14 cellular contexts compared by ENCODE assay signal in the genomic region with DNA sequence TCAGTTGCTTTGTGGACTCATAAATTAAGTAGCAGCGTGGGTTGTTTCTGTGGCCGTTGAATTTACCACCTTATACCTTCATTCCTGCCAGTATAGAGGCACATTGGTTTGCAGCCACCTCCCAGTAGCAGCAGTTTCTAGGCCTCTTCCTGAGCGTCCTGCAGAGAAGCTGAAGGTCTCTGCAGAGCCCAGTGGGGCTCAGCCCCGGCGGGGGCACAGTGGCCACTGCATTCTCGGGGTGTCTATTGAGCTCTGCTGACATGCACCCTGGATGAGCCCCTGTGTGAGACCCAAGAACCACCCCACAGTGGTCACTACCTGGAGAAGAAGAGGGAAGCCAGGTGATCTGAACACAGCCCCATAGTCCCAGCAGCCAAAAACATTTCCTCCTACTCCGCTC. TPM values are rescaled to one million over a fixed set of nuclear protein-coding genes. Genes with fewer than 3 reads are reported as not detected.
DNase-seq lines count a peak whose midpoint lies in the region; ATAC-seq and TF ChIP-seq lines count a peak whose summit lies in the region.
"Had no signal": no experiment of that assay in that cellular context is flagged by ENCODE, and none has a peak within 500 bp of the region (broad histone marks: within the 10 kb centered on the region; RNA-seq: fewer than 3 reads in every experiment).

No MANE protein-coding gene starts in this region.

- no peaks in the 10 kb centered on the region for H3K79me2 ChIP-seq in H9 (ENCODE audit: insufficient read depth, low read length)

- no peak overlapping the region for H4K8ac ChIP-seq in H9 (replicated peaks; ENCODE audit: insufficient read length, low read depth, low read length)

- H2BK15ac ChIP-seq in H9 (ENCODE audit: low read depth, low read length) = no peak overlapping the region

- no peak overlapping the region for H3K4ac ChIP-seq in H9 (ENCODE audit: low read depth, low read length)

- H3K4me1 Mint-ChIP-seq in activated naive CD4-positive, alpha-beta T cell treated with anti-CD3 and anti-CD28 coated beads, Interleukin-2, amount 10 ng/mL, durations not matched to agents 7 days and 5 days = no peaks in the 10 kb centered on the region
- H3K4me1 Mint-ChIP-seq in H9 = no peaks in the 10 kb centered on the region

- H2AFZ ChIP-seq in H9 (ENCODE audit: low read length) = no peak overlapping the region
- H2AFZ ChIP-seq: GM23248 had no signal

- ATAC-seq in activated naive CD4-positive, alpha-beta T cell treated with anti-CD3 and anti-CD28 coated beads, Interleukin-2, amount 50 U/mL, for 72 hours = no peak
- ATAC-seq: HepG2 had no signal

- H2BK20ac ChIP-seq in H9 (ENCODE audit: low read depth, low read length, poor library complexity, severe bottlenecking) = no peak overlapping the region

- H3K9me3 ChIP-seq in H9 (ENCODE audit: control insufficient read depth, low read depth, low read length) = no peaks in the 10 kb centered on the region
- H3K9me3 ChIP-seq: Caco-2 had no signal

- H3K23ac ChIP-seq in H9 (ENCODE audit: insufficient read length, low read depth, low read length) = no peak overlapping the region

- no peaks in the 10 kb centered on the region for H3K27me3 ChIP-seq in H9 (ENCODE audit: insufficient read depth, low read length)

- no peak overlapping the region for H4K5ac ChIP-seq in H9 (ENCODE audit: insufficient read length, low read depth, low read length)

- H3T11ph ChIP-seq in H9 (ENCODE audit: low read length) = no peak overlapping the region

- no peak overlapping the region for H4K91ac ChIP-seq in H9 (ENCODE audit: insufficient read length, low read depth, low read length)

- H2BK12ac ChIP-seq in H9 (ENCODE audit: insufficient read length, low read depth, low read length) = no peak overlapping the region

- no peak overlapping the region for H3K4me3 ChIP-seq in coronary artery
- H3K4me3 ChIP-seq: GM23248 had no signal

- no peak overlapping the region for H3K4me3 Mint-ChIP-seq in activated naive CD4-positive, alpha-beta T cell treated with anti-CD3 and anti-CD28 coated beads, Interleukin-2, amount 10 ng/mL, durations not matched to agents 7 days and 5 days
- no peak overlapping the region for H3K4me3 Mint-ChIP-seq in H9
- H3K4me3 Mint-ChIP-seq: CD4-positive, alpha-beta T cell; IgD-negative memory B cell had no signal

- no peaks in the 10 kb centered on the region for H3K27me3 Mint-ChIP-seq in activated naive CD4-positive, alpha-beta T cell treated with anti-CD3 and anti-CD28 coated beads, Interleukin-2, amount 10 ng/mL, durations not matched to agents 7 days and 5 days
- H3K27me3 Mint-ChIP-seq in H9 (ENCODE audit: low read depth) = no peaks in the 10 kb centered on the region; the same call in 1 of the 2 replicates
- H3K27me3 Mint-ChIP-seq: CD4-positive, alpha-beta T cell; IgD-negative memory B cell had no signal

- H3K4me1 ChIP-seq in H9 (ENCODE audit: insufficient read depth, low read length) = no peaks in the 10 kb centered on the region
- H3K4me1 ChIP-seq: Caco-2 had no signal

- no peaks in the 10 kb centered on the region for H4K20me1 ChIP-seq in H9 (ENCODE audit: control insufficient read depth, insufficient read depth, insufficient read length)

- CTCF ChIA-PET in activated naive CD4-positive, alpha-beta T cell treated with anti-CD3 and anti-CD28 coated beads, Interleukin-2, amount 10 ng/mL, durations not matched to agents 7 days and 5 days (lab: Charles Lee) = no interaction called here

- TF ChIP-seq CTCF in coronary artery (IDR thresholded peaks at IDR 0.05) = no peak
- no peak for TF ChIP-seq CTCF in H9 (conservative IDR thresholded peaks at IDR 0.05)

- H2BK120ac ChIP-seq in H9 (ENCODE audit: low read depth, low read length, poor library complexity, severe bottlenecking) = no peak overlapping the region

- peaks cover 67% of the 10 kb centered on the region for H3K36me3 Mint-ChIP-seq in activated naive CD4-positive, alpha-beta T cell treated with anti-CD3 and anti-CD28 coated beads, Interleukin-2, amount 10 ng/mL, durations not matched to agents 7 days and 5 days
- H3K36me3 Mint-ChIP-seq in activated naive CD4-positive, alpha-beta T cell treated with anti-CD3 and anti-CD28 coated beads, Interleukin-2, amount 50 U/mL, for 72 hours = peaks cover 0 to 35% of the 10 kb centered on the region in 2 donors
- H3K36me3 Mint-ChIP-seq in H9 (ENCODE audit: insufficient read depth in 1 of 3, low read depth in 3 of 3) = peaks cover 16 to 67% (median 53%) of the 10 kb centered on the region in 3 experiments; a peak in 6 of 7 replicates

- H3K27ac ChIP-seq in coronary artery (no peak overlapping the region), H9 (ENCODE audit: insufficient read length, low read depth, low read length) (no peak overlapping the region)
- H3K27ac ChIP-seq: C4-2B, GM23248 had no signal

- no peak overlapping the region for H3K18ac ChIP-seq in H9 (ENCODE audit: insufficient read length, low read depth, low read length)

- H3K23me2 ChIP-seq in H9 (ENCODE audit: insufficient read length, low read depth, low read length, poor library complexity, severe bottlenecking) = no peaks in the 10 kb centered on the region

- no peak overlapping the region for H3K9ac ChIP-seq in H9 (ENCODE audit: extremely low read depth, insufficient read length, low read length)
- H3K9ac ChIP-seq: GM23248 had no signal

- no peaks in the 10 kb centered on the region for H3K79me1 ChIP-seq in H9 (ENCODE audit: insufficient read depth, low read depth, low read length, poor library complexity, severe bottlenecking)

- peak overlapping the region; percentile 19 for H3K27ac Mint-ChIP-seq in activated naive CD4-positive, alpha-beta T cell treated with anti-CD3 and anti-CD28 coated beads, Interleukin-2, amount 10 ng/mL, durations not matched to agents 7 days and 5 days
- peak overlapping the region in 1 of 2 donors; percentile 31 for H3K27ac Mint-ChIP-seq in activated naive CD4-positive, alpha-beta T cell treated with anti-CD3 and anti-CD28 coated beads, Interleukin-2, amount 50 U/mL, for 72 hours
- no peak overlapping the region for H3K27ac Mint-ChIP-seq in H9
- H3K27ac Mint-ChIP-seq: CD4-positive, alpha-beta T cell had no signal

- no peak overlapping the region for H2AK5ac ChIP-seq in H9 (ENCODE audit: insufficient read length, low read length)

- no peak for DNase-seq in activated naive CD4-positive, alpha-beta T cell treated with anti-CD3 and anti-CD28 coated beads, Interleukin-2, amount 10 ng/mL, durations not matched to agents 7 days and 5 days
- no peak for DNase-seq in activated naive CD4-positive, alpha-beta T cell treated with anti-CD3 and anti-CD28 coated beads, Interleukin-2, amount 50 U/mL, for 72 hours (ENCODE audit: low spot score in 2 of 2)
- DNase-seq in coronary artery (ENCODE audit: low spot score) = peak; percentile 41
- peak; percentile 18 for DNase-seq in mesenteric fat pad (ENCODE audit: low spot score)
- no peak for DNase-seq in H9
- no peak for DNase-seq in AML-193 (lab: John Stamatoyannopoulos, UW)
- DNase-seq: ACHN; Caco-2; CD4-positive, alpha-beta T cell; GM23248; HCEC 1CT had no signal

- no CpG with 5 or more reads among the region's 7 CpGs for WGBS in H9 (ENCODE audit: extremely low coverage, insufficient read length, low lambda C conversion rate)

- H3K4me2 ChIP-seq in H9 (ENCODE audit: insufficient read depth, insufficient read length, low read length) = no peak overlapping the region

- no peak overlapping the region for H3K56ac ChIP-seq in H9 (ENCODE audit: insufficient read length, low read depth, low read length)

- no peaks in the 10 kb centered on the region for H3K9me3 Mint-ChIP-seq in activated naive CD4-positive, alpha-beta T cell treated with anti-CD3 and anti-CD28 coated beads, Interleukin-2, amount 10 ng/mL, durations not matched to agents 7 days and 5 days
- no peaks in the 10 kb centered on the region for H3K9me3 Mint-ChIP-seq in activated naive CD4-positive, alpha-beta T cell treated with anti-CD3 and anti-CD28 coated beads, Interleukin-2, amount 50 U/mL, for 72 hours
- H3K9me3 Mint-ChIP-seq in H9 = no peaks in the 10 kb centered on the region
- H3K9me3 Mint-ChIP-seq: CD4-positive, alpha-beta T cell; IgD-negative memory B cell had no signal

- no peak overlapping the region for H2BK5ac ChIP-seq in H9 (ENCODE audit: insufficient read length, low read length)

- no peak overlapping the region for H3K14ac ChIP-seq in H9 (ENCODE audit: insufficient read depth, low read length)

RNA-seq across cellular contexts. Expression of a gene that starts 57.7 kb away (rescaled TPM):
- total RNA-seq in activated naive CD4-positive, alpha-beta T cell treated with anti-CD3 and anti-CD28 coated beads, Interleukin-2, amount 50 U/mL, for 72 hours = 100 to 1,000 TPM; 368 to 465 TPM
- total RNA-seq in mesenteric fat pad (473 TPM), H9 (2021) (319 and 359 TPM in 2 replicates)

Comparison
In these comparisons a context has a peak if more than half of its experiments do, and no peak if none do; other contexts are left out.
1. DNase-seq: peak in coronary artery (single experiment) and mesenteric fat pad (single experiment); none in activated naive CD4-positive, alpha-beta T cell treated with anti-CD3 and anti-CD28 coated beads, Interleukin-2, amount 10 ng/mL, durations not matched to agents 7 days and 5 days (single experiment), activated naive CD4-positive, alpha-beta T cell treated with anti-CD3 and anti-CD28 coated beads, Interleukin-2, amount 50 U/mL, for 72 hours (0 of 2), H9 (single experiment) and AML-193 (0 of 2).